8 cellular contexts compared by ENCODE assay signal in the genomic region with DNA sequence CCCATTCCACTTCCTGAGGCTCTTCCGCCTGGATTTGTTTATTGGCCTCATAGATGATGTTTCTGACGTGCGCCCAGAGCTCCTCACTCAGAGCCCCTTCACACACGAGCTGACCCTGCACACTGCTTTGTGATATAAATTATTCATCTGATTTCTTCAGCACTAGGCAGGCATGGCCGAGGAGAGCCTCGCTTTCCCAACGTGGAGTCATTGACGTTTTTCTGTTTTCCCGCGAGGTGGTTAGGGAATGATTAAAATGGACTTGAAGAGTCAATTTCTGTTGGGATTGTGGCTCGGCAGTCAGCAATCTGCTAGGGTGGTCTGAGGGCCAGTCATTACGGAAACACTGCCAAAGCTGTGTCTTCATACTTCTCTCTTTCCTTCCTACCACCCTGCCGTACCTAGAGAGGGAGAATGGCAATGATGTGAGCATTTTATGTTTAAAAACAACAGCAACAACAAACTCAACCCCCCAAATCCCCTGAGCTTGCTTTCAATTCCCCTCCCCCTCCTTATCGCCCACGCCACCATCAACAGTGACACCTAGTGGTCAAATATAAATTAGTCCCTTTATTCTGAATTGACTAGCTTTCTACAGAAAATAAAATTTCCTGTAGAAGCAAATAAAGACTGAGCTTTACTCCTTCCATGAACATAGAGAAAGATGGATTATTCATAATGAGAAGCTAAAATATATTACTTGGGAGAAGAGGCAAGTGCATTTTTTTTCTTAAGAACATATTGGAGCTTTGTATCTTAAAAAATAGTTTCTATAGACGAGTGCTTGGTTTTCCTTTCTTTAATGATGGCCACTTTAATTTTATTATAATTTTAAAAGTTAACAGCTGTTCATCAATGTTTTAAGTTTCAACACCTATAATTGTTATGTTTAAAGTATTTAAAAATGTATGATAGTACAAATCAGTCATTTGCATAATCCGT.
DNase-seq lines count a peak whose midpoint lies in the region; ATAC-seq and TF ChIP-seq lines count a peak whose summit lies in the region.

No MANE protein-coding gene starts in this region.

- TF ChIP-seq CTCF in chondrocyte (IDR thresholded peaks at IDR 0.05) = peak; percentile 92

- no peak overlapping the region for H3K27ac Mint-ChIP-seq in T-helper 2 cell treated with Interferon-gamma antibody and Interleukin-4, amounts not matched to agents 5 μg/mL and 100 μg/mL, for 36 hours
- no peak overlapping the region for H3K27ac Mint-ChIP-seq in chondrocyte (ENCODE audit: unreplicated experiment)

- no peaks in the 10 kb centered on the region for H3K36me3 Mint-ChIP-seq in T-helper 2 cell treated with Interferon-gamma antibody and Interleukin-4, amounts not matched to agents 5 μg/mL and 100 μg/mL, for 36 hours (ENCODE audit: low read depth)
- H3K36me3 Mint-ChIP-seq in chondrocyte (ENCODE audit: low read depth) = no peaks in the 10 kb centered on the region

- peak overlapping the region; percentile 57 for H3K4me3 Mint-ChIP-seq in T-helper 2 cell treated with Interferon-gamma antibody and Interleukin-4, amounts not matched to agents 5 μg/mL and 100 μg/mL, for 36 hours
- peak overlapping the region; percentile 68 for H3K4me3 Mint-ChIP-seq in chondrocyte (ENCODE audit: unreplicated experiment)

- H3K9me3 Mint-ChIP-seq in T-helper 2 cell treated with Interferon-gamma antibody and Interleukin-4, amounts not matched to agents 5 μg/mL and 100 μg/mL, for 36 hours = no peaks in the 10 kb centered on the region
- no peaks in the 10 kb centered on the region for H3K9me3 Mint-ChIP-seq in chondrocyte (ENCODE audit: low read depth)

- TF ChIP-seq POLR2A in GM18505 (IDR thresholded peaks at IDR 0.05; ENCODE audit: borderline replicate concordance, extremely low read depth, insufficient read depth, insufficient read length) = no peak

- DNase-seq in AG20443 (ENCODE audit: low spot score) (peak; percentile 69), GM19238 (ENCODE audit: insufficient read length, low spot score) (peak; percentile 39), NCI-H1417 treated with DMSO at 0.1 percent for 48 hours (lab: John Stamatoyannopoulos, UW) (peak; percentile 70), chondrocyte (ENCODE audit: low spot score) (no peak), iris pigment epithelial cell (ENCODE audit: low read depth) (peak; percentile 45)
- peak; percentile 6 for DNase-seq in T-helper 2 cell treated with Interferon-gamma antibody and Interleukin-4, amounts not matched to agents 5 μg/mL and 100 μg/mL, for 36 hours (ENCODE audit: low spot score)
- DNase-seq in stimulated activated CD4-positive, alpha-beta T cell treated with anti-CD3 and anti-CD28 coated beads, Interleukin-15, amount 100 ng/mL, for 24 hours = peak; percentile 10

- H3K4me1 Mint-ChIP-seq in T-helper 2 cell treated with Interferon-gamma antibody and Interleukin-4, amounts not matched to agents 5 μg/mL and 100 μg/mL, for 36 hours (ENCODE audit: low read depth) = peaks cover 8% of the 10 kb centered on the region
- H3K4me1 Mint-ChIP-seq in chondrocyte (ENCODE audit: low read depth) = peaks cover 19% of the 10 kb centered on the region

- H3K27me3 Mint-ChIP-seq in T-helper 2 cell treated with Interferon-gamma antibody and Interleukin-4, amounts not matched to agents 5 μg/mL and 100 μg/mL, for 36 hours (ENCODE audit: low read depth) = peaks cover 46% of the 10 kb centered on the region
- H3K27me3 Mint-ChIP-seq in chondrocyte (ENCODE audit: low read depth) = peaks cover 54% of the 10 kb centered on the region

- no peak for ATAC-seq in GM18505 (IDR thresholded peaks at IDR 0.05; ENCODE audit: unreplicated experiment)
